ENCODE assay signal across 10 cellular contexts in the genomic region with DNA sequence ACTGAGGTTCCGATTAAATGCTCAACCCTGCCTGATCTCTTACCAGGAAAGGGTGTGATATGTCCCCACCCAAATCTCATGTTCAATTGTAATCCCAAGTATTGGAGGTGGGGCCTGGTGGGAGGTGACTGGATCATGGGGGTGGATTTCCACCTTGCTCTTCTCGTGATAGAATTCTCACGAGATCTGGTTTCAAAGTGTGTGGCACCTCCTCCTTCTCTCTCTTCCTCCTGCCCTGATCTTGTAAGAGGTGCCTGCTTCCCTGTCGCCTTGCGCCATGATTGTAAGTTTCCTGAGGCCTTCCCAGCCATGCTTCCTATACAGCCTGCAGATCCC. TPM values are rescaled to one million over a fixed set of nuclear protein-coding genes. Genes with fewer than 3 reads are reported as not detected.
DNase-seq lines count a peak whose midpoint lies in the region; ATAC-seq and TF ChIP-seq lines count a peak whose summit lies in the region.
"Had no signal": no experiment of that assay in that cellular context is flagged by ENCODE, and none has a peak within 500 bp of the region (broad histone marks: within the 10 kb centered on the region; RNA-seq: fewer than 3 reads in every experiment).

No MANE protein-coding gene starts in this region.

- peak overlapping the region; percentile 89 to 96 (median 92) for H3K27ac Mint-ChIP-seq in CD4-positive, CD25-positive, alpha-beta regulatory T cell

- no peak overlapping the region for H2BK12ac ChIP-seq in mesenchymal stem cell (ENCODE audit: low read length in 2 of 2)

- H2BK5ac ChIP-seq in mesenchymal stem cell (ENCODE audit: low read depth, low read length, poor library complexity, severe bottlenecking), result no peak overlapping the region

- H3K9me3 ChIP-seq in CD4-positive, CD25-positive, alpha-beta regulatory T cell (ENCODE audit: control insufficient read depth in 2 of 2, low read length in 2 of 2), result no peaks in the 10 kb centered on the region
- H3K9me3 ChIP-seq in OCI-LY3 (ENCODE audit: insufficient read depth, low read length) (no peaks in the 10 kb centered on the region), mesenchymal stem cell (ENCODE audit: control insufficient read depth, low read length) (no peaks in the 10 kb centered on the region)

- H3K27me3 ChIP-seq in CD4-positive, CD25-positive, alpha-beta regulatory T cell (ENCODE audit: control insufficient read depth, insufficient read depth, low read length), result no peaks in the 10 kb centered on the region
- H3K27me3 ChIP-seq in OCI-LY3 (ENCODE audit: low read depth, low read length) (no peaks in the 10 kb centered on the region), mesenchymal stem cell (ENCODE audit: control insufficient read depth in 1 of 2, insufficient read depth in 1 of 2, low read length in 2 of 2) (peaks cover 0 to 13% of the 10 kb centered on the region in 2 experiments)

- no peaks in the 10 kb centered on the region for H3K36me3 Mint-ChIP-seq in CD4-positive, CD25-positive, alpha-beta regulatory T cell

- no peak overlapping the region for H3K4ac ChIP-seq in mesenchymal stem cell (ENCODE audit: low read depth in 1 of 2, low read length in 2 of 2)

- peaks cover 58% of the 10 kb centered on the region for H3K4me1 ChIP-seq in CD4-positive, CD25-positive, alpha-beta regulatory T cell (ENCODE audit: control insufficient read depth, insufficient read depth, low read length, poor library complexity, severe bottlenecking)
- H3K4me1 ChIP-seq in OCI-LY3 (ENCODE audit: low read length) (peaks cover 81% of the 10 kb centered on the region), mesenchymal stem cell (ENCODE audit: control insufficient read depth, insufficient read depth, low read depth, low read length) (peaks cover 33% of the 10 kb centered on the region)

- H3K79me1 ChIP-seq in mesenchymal stem cell (replicated peaks; ENCODE audit: low read length, poor library complexity, severe bottlenecking), result no peaks in the 10 kb centered on the region

- peak overlapping the region; percentile 19 for H3K4me3 ChIP-seq in CD4-positive, CD25-positive, alpha-beta regulatory T cell (ENCODE audit: low read depth, low read length)
- peak overlapping the region; percentile 78 for H3K4me3 ChIP-seq in OCI-LY3 (ENCODE audit: low read length)
- no peak overlapping the region for H3K4me3 ChIP-seq in mesenchymal stem cell (ENCODE audit: insufficient read depth in 1 of 2, low read depth in 1 of 2, low read length in 2 of 2)
- H3K4me3 ChIP-seq: SK-N-MC had no signal

- H3K23ac ChIP-seq in mesenchymal stem cell (ENCODE audit: low read length in 2 of 2), result no peak overlapping the region

- no peak overlapping the region for H3K18ac ChIP-seq in mesenchymal stem cell (ENCODE audit: low read depth in 1 of 2, low read length in 2 of 2)

- no peaks in the 10 kb centered on the region for H3K9me3 Mint-ChIP-seq in CD4-positive, CD25-positive, alpha-beta regulatory T cell

- TF ChIP-seq CTCF in OCI-LY3 (IDR thresholded peaks at IDR 0.05; ENCODE audit: low read depth, low read length), result no peak

- no peak overlapping the region for H2AFZ ChIP-seq in OCI-LY3 (ENCODE audit: low read depth, low read length)
- H2AFZ ChIP-seq in mesenchymal stem cell (ENCODE audit: low read depth, low read length), result no peak overlapping the region

- no peak overlapping the region for H2BK15ac ChIP-seq in mesenchymal stem cell (ENCODE audit: low read depth, poor library complexity, severe bottlenecking)

- H3K27me3 Mint-ChIP-seq in CD4-positive, CD25-positive, alpha-beta regulatory T cell, result no peaks in the 10 kb centered on the region

- peak overlapping the region; percentile 57 for H2AK5ac ChIP-seq in mesenchymal stem cell (ENCODE audit: low read length, severe bottlenecking)

- peak overlapping the region; percentile 75 for H3K27ac ChIP-seq in CD4-positive, CD25-positive, alpha-beta regulatory T cell (ENCODE audit: insufficient read depth, low read length, poor library complexity, severe bottlenecking)
- H3K27ac ChIP-seq in OCI-LY3 (ENCODE audit: low read length), result peak overlapping the region; percentile 97
- no peak overlapping the region for H3K27ac ChIP-seq in mesenchymal stem cell (ENCODE audit: low read length, poor library complexity, severe bottlenecking)
- no peak overlapping the region for H3K27ac ChIP-seq in caudate nucleus (ENCODE audit: low read depth, low read length)
- H3K27ac ChIP-seq: SK-N-MC had no signal

- peaks cover 16 to 72% (median 60%) of the 10 kb centered on the region in 4 donors for H3K4me1 Mint-ChIP-seq in CD4-positive, CD25-positive, alpha-beta regulatory T cell

- H2BK120ac ChIP-seq in mesenchymal stem cell (ENCODE audit: low read depth, low read length), result no peak overlapping the region

- no peaks in the 10 kb centered on the region for H3K36me3 ChIP-seq in CD4-positive, CD25-positive, alpha-beta regulatory T cell (ENCODE audit: control insufficient read depth, insufficient read depth, low read length)
- peaks cover 3% of the 10 kb centered on the region for H3K36me3 ChIP-seq in OCI-LY3 (replicated peaks; ENCODE audit: low read depth, low read length)
- H3K36me3 ChIP-seq in mesenchymal stem cell (ENCODE audit: control insufficient read depth in 1 of 2, insufficient read depth in 2 of 2, low read depth in 1 of 2, low read length in 2 of 2), result no peaks in the 10 kb centered on the region

- no peaks in the 10 kb centered on the region for H3K79me2 ChIP-seq in OCI-LY3 (ENCODE audit: low read length)

- no peak for DNase-seq in CD4-positive, CD25-positive, alpha-beta regulatory T cell
- peak; percentile 69 for DNase-seq in DMS79 (lab: John Stamatoyannopoulos, UW)
- no peak for DNase-seq in mesenchymal stem cell
- DNase-seq in cerebellum (ENCODE audit: low spot score), result no peak
- no peak for DNase-seq in caudate nucleus (lab: John Stamatoyannopoulos, UW)
- DNase-seq in OCI-M1 (lab: John Stamatoyannopoulos, UW), result no peak
- DNase-seq: amygdala had no signal

- no peak overlapping the region for H3K14ac ChIP-seq in mesenchymal stem cell (ENCODE audit: low read length in 2 of 2)

- H3K9ac ChIP-seq in OCI-LY3 (ENCODE audit: low read length) (peak overlapping the region; percentile 85), mesenchymal stem cell (ENCODE audit: low read length) (no peak overlapping the region)

- H4K8ac ChIP-seq in mesenchymal stem cell (ENCODE audit: low read length), result no peak overlapping the region

- H4K20me1 ChIP-seq in OCI-LY3 (ENCODE audit: insufficient read depth, low read length), result no peaks in the 10 kb centered on the region

- H4K91ac ChIP-seq in mesenchymal stem cell (ENCODE audit: low read length), result no peak overlapping the region

- H3K4me3 Mint-ChIP-seq in CD4-positive, CD25-positive, alpha-beta regulatory T cell, result peak overlapping the region in 3 of 4 donors; percentile 26 to 79 (median 34)

- peak overlapping the region; percentile 99 for H3K4me2 ChIP-seq in OCI-LY3 (ENCODE audit: low read length)
- no peak overlapping the region for H3K4me2 ChIP-seq in mesenchymal stem cell (ENCODE audit: low read length, poor library complexity, severe bottlenecking)

- ATAC-seq in CD4-positive, CD25-positive, alpha-beta regulatory T cell (ENCODE audit: low read depth in 2 of 2), result no peak

- 86% methylated on average over 5 of the region's 5 CpGs for WGBS in mesenchymal stem cell

RNA-seq across cellular contexts. Expression of a gene that starts 34.9 kb away (rescaled TPM):
- 0.25 TPM for total RNA-seq in CD4-positive, CD25-positive, alpha-beta regulatory T cell
- polyA plus RNA-seq in CD4-positive, CD25-positive, alpha-beta regulatory T cell, result not detected
- 0.10 TPM for polyA plus RNA-seq in mesenchymal stem cell (2013, experiment 1 of 2)
- 0.10 TPM for polyA plus RNA-seq in mesenchymal stem cell (2013, experiment 2 of 2)
- total RNA-seq in cerebellum, result 2.4 TPM
- total RNA-seq: glomerular endothelial cell had no signal

RNA-seq across cellular contexts. Expression of a gene that starts 52.5 kb away (rescaled TPM):
- 18.8 TPM for total RNA-seq in CD4-positive, CD25-positive, alpha-beta regulatory T cell
- polyA plus RNA-seq in CD4-positive, CD25-positive, alpha-beta regulatory T cell, result 1 to 10 TPM; 2.8 to 3.6 (median 3.4) TPM
- 3.0 TPM for polyA plus RNA-seq in mesenchymal stem cell (2013, experiment 1 of 2)
- 3.2 TPM for polyA plus RNA-seq in mesenchymal stem cell (2013, experiment 2 of 2)
- 24.4 TPM for total RNA-seq in cerebellum

RNA-seq across cellular contexts. Expression of a gene that starts 57.5 kb away (rescaled TPM):
- 56.0 TPM for total RNA-seq in CD4-positive, CD25-positive, alpha-beta regulatory T cell
- polyA plus RNA-seq in CD4-positive, CD25-positive, alpha-beta regulatory T cell, result 10 to 100 TPM; 36.2 to 52.6 (median 44.4) TPM
- polyA plus RNA-seq in mesenchymal stem cell (2013, experiment 1 of 2), result not detected
- not detected for polyA plus RNA-seq in mesenchymal stem cell (2013, experiment 2 of 2)
- not detected for total RNA-seq in cerebellum
- total RNA-seq: glomerular endothelial cell had no signal

Comparison
In these comparisons a context has a peak if more than half of its experiments do, and no peak if none do; other contexts are left out.
1. H3K27ac ChIP-seq: peak in CD4-positive, CD25-positive, alpha-beta regulatory T cell (single experiment) and OCI-LY3 (single experiment); none in mesenchymal stem cell (single experiment) and caudate nucleus (single experiment).
2. H3K4me3 ChIP-seq: peak in CD4-positive, CD25-positive, alpha-beta regulatory T cell (single experiment) and OCI-LY3 (single experiment); none in mesenchymal stem cell (0 of 2).
3. RNA of a gene that starts 57.5 kb away (total RNA-seq): 56.0 TPM in CD4-positive, CD25-positive, alpha-beta regulatory T cell (single experiment); not detected in cerebellum (single experiment); every median in the first group is over 10 times any median in the second.